In genomic region chr1:39474810-39475209, GRCh38 we compare ENCODE assay signal across 24 cellular contexts. TPM values are rescaled to one million over a fixed set of nuclear protein-coding genes. Genes with fewer than 3 reads are reported as not detected.
A peak's percentile ranks its signal among the peaks of the same experiment; 100 is the strongest.
DNase-seq lines count a peak whose midpoint lies in the region; ATAC-seq, FAIRE-seq and TF ChIP-seq lines count a peak whose summit lies in the region.
"Had no signal": no experiment of that assay in that cellular context is flagged by ENCODE, and none has a peak within 500 bp of the region (broad histone marks: within the 10 kb centered on the region; RNA-seq: fewer than 3 reads in every experiment).

No MANE protein-coding gene starts in this region.

- no peak for DNase-seq in activated T-cell treated with anti-CD3 and anti-CD28 coated beads, Interleukin-2, amount 50 U/mL, for 72 hours
- no peak for DNase-seq in activated T-cell treated with anti-CD3 and anti-CD28 coated beads, Interleukin-2, amount 50 U/mL, for 1 hour
- DNase-seq in astrocyte (ENCODE audit: low read depth), result no peak
- DNase-seq in heart left ventricle, result peak in 4 of 5 donors; percentile 41 to 74 (median 56)
- DNase-seq in pancreas, result no peak
- no peak for DNase-seq in glomerular visceral epithelial cell (ENCODE audit: extremely low spot score)
- no peak for DNase-seq in stimulated activated CD4-positive, alpha-beta T cell treated with anti-CD3 and anti-CD28 coated beads, Interleukin-1b, Interleukin-23, amount 100 ng/mL, for 48 hours
- DNase-seq: CD8-positive, alpha-beta T cell; DMS79; H9; MV-4-11; NCI-H1436 treated with DMSO at 0.1 percent for 48 hours; NCI-H2029 treated with DMSO at 0.1 percent for 48 hours; NCI-H2171 treated with DMSO at 0.1 percent for 48 hours; NCI-H446 treated with DMSO at 0.1 percent for 48 hours; NK-92 treated with Interleukin-12 subunit alpha and Interleukin-12 subunit beta, amount 100 ng/mL, for 24 hours had no signal

- H3K27me3 Mint-ChIP-seq in activated T-cell treated with anti-CD3 and anti-CD28 coated beads, Interleukin-2, amount 50 U/mL, for 72 hours (ENCODE audit: low read depth), result no peaks in the 10 kb centered on the region
- H3K27me3 Mint-ChIP-seq in astrocyte (ENCODE audit: low read depth, unreplicated experiment), result no peaks in the 10 kb centered on the region
- H3K27me3 Mint-ChIP-seq: IgD-negative memory B cell had no signal

- H3K27ac ChIP-seq in astrocyte (ENCODE audit: low read depth, low read length) (no peak overlapping the region), heart left ventricle (peak overlapping the region in 11 of 12 donors; percentile 23 to 75 (median 60)), pancreas (no peak overlapping the region)
- H3K27ac ChIP-seq: BLaER1, HL-60 had no signal

- H3K4me3 Mint-ChIP-seq in activated T-cell treated with anti-CD3 and anti-CD28 coated beads, Interleukin-2, amount 50 U/mL, for 72 hours, result no peak overlapping the region
- H3K4me3 Mint-ChIP-seq in astrocyte (ENCODE audit: unreplicated experiment), result no peak overlapping the region
- H3K4me3 Mint-ChIP-seq: CD8-positive, alpha-beta T cell; H9; IgD-negative memory B cell had no signal

- TF ChIP-seq POLR2A in heart left ventricle (IDR thresholded peaks at IDR 0.05), result no peak

- no peak overlapping the region for H3K4me2 ChIP-seq in astrocyte (ENCODE audit: low read length)
- H3K4me2 ChIP-seq: BLaER1 had no signal

- FAIRE-seq in astrocyte (lab: Jason Lieb, UNC) (no peak), pancreas (lab: Jason Lieb, UNC) (no peak)
- FAIRE-seq: A204.1, D721Med, HTR-8/SVneo had no signal

- intact Hi-C loops in heart left ventricle (cut with DNase I) (loop anchor here in 1 of 10 donors (5.0 kb wide), 1 partner anchor 62 kb away; no protein-coding TSS in a partner anchor), pancreas (cut with DNase I) (no loop called here)

- H3K36me3 Mint-ChIP-seq in activated T-cell treated with anti-CD3 and anti-CD28 coated beads, Interleukin-2, amount 50 U/mL, for 72 hours (ENCODE audit: insufficient read depth in 2 of 2), result peaks cover 5 to 7% of the 10 kb centered on the region in 2 donors
- H3K36me3 Mint-ChIP-seq in astrocyte (ENCODE audit: low read depth, unreplicated experiment), result peaks cover 35% of the 10 kb centered on the region

- no peaks in the 10 kb centered on the region for H3K27me3 ChIP-seq in astrocyte (ENCODE audit: insufficient read depth, low read length)
- no peaks in the 10 kb centered on the region for H3K27me3 ChIP-seq in heart left ventricle
- no peaks in the 10 kb centered on the region for H3K27me3 ChIP-seq in pancreas
- H3K27me3 ChIP-seq: BLaER1 had no signal

- H3K9me3 Mint-ChIP-seq in activated T-cell treated with anti-CD3 and anti-CD28 coated beads, Interleukin-2, amount 50 U/mL, for 72 hours, result no peaks in the 10 kb centered on the region
- H3K9me3 Mint-ChIP-seq in astrocyte (ENCODE audit: unreplicated experiment), result no peaks in the 10 kb centered on the region
- H3K9me3 Mint-ChIP-seq: CD8-positive, alpha-beta T cell; H9; IgD-negative memory B cell had no signal

- 41 to 58% (median 48%) methylated on average over 4 of the region's 4 CpGs for whole genome bisulfite sequencing in heart left ventricle, 4 donors
- 47 to 57% methylated on average over 4 of the region's 4 CpGs for WGBS in pancreas, 2 donors

- H3K36me3 ChIP-seq in astrocyte (ENCODE audit: insufficient read depth, low read length), result peaks cover 45% of the 10 kb centered on the region
- peaks cover 0 to 99% (median 90%) of the 10 kb centered on the region in 9 donors for H3K36me3 ChIP-seq in heart left ventricle
- H3K36me3 ChIP-seq in pancreas, result peaks cover 0 to 23% (median 3%) of the 10 kb centered on the region in 3 donors

- peak overlapping the region; percentile 47 for H3K27ac Mint-ChIP-seq in activated T-cell treated with anti-CD3 and anti-CD28 coated beads, Interleukin-2, amount 50 U/mL, for 72 hours
- peak overlapping the region; percentile 62 for H3K27ac Mint-ChIP-seq in astrocyte (ENCODE audit: unreplicated experiment)

- TF ChIP-seq CTCF in astrocyte (IDR thresholded peaks at IDR 0.05; ENCODE audit: insufficient read depth, low read depth, low read length) (no peak), heart left ventricle (IDR thresholded peaks at IDR 0.05) (no peak), pancreas (IDR thresholded peaks at IDR 0.05) (no peak)

- peaks cover 19% of the 10 kb centered on the region for H4K20me1 ChIP-seq in astrocyte (ENCODE audit: insufficient read depth, low read length)

- no peak overlapping the region for H3K9ac ChIP-seq in astrocyte (ENCODE audit: low read length)
- H3K9ac ChIP-seq: BLaER1 had no signal

- no peaks in the 10 kb centered on the region for H3K4me1 Mint-ChIP-seq in activated T-cell treated with anti-CD3 and anti-CD28 coated beads, Interleukin-2, amount 50 U/mL, for 72 hours (ENCODE audit: low read depth)
- peaks cover 29% of the 10 kb centered on the region for H3K4me1 Mint-ChIP-seq in astrocyte (ENCODE audit: low read depth, unreplicated experiment)
- H3K4me1 Mint-ChIP-seq: H9, IgD-negative memory B cell had no signal

- no peak overlapping the region for H2AFZ ChIP-seq in astrocyte (ENCODE audit: low read depth, low read length)

- H3K4me3 ChIP-seq in astrocyte (ENCODE audit: insufficient read depth, low read depth, low read length) (no peak overlapping the region), heart left ventricle (no peak overlapping the region), pancreas (no peak overlapping the region)
- H3K4me3 ChIP-seq: BLaER1 had no signal

- H3K9me3 ChIP-seq in astrocyte (ENCODE audit: insufficient read depth, low read depth, low read length), result no peaks in the 10 kb centered on the region
- H3K9me3 ChIP-seq in heart left ventricle, result no peaks in the 10 kb centered on the region
- H3K9me3 ChIP-seq in pancreas, result no peaks in the 10 kb centered on the region
- H3K9me3 ChIP-seq: BLaER1 had no signal

- H3K4me1 ChIP-seq in astrocyte (ENCODE audit: insufficient read depth, low read length), result no peaks in the 10 kb centered on the region
- peaks cover 0 to 17% (median 0%) of the 10 kb centered on the region in 12 donors for H3K4me1 ChIP-seq in heart left ventricle
- peaks cover 0 to 3% (median 0%) of the 10 kb centered on the region in 3 donors for H3K4me1 ChIP-seq in pancreas
- H3K4me1 ChIP-seq: BLaER1 had no signal

- no peak for ATAC-seq in activated T-cell treated with anti-CD3 and anti-CD28 coated beads, Interleukin-2, amount 50 U/mL, for 72 hours (replicated peaks in 1 of 2)
- peak; percentile 85 to 92 (median 86) for ATAC-seq in heart left ventricle
- peak in 3 of 4 donors; percentile 22 to 50 (median 46) for ATAC-seq in pancreas
- ATAC-seq in GM21737 (IDR thresholded peaks at IDR 0.05; ENCODE audit: unreplicated experiment), result no peak
- ATAC-seq: CD8-positive, alpha-beta T cell had no signal

- peaks cover 7% of the 10 kb centered on the region for H3K79me2 ChIP-seq in astrocyte (ENCODE audit: insufficient read depth, low read length)

RNA-seq across cellular contexts. Expression of gene BMP8A, which starts 16.6 kb away (rescaled TPM):
- total RNA-seq in activated T-cell treated with anti-CD3 and anti-CD28 coated beads, Interleukin-2, amount 50 U/mL, for 72 hours, result under 1 TPM; 0.35 to 0.38 TPM
- total RNA-seq in astrocyte (0.34 and 0.84 TPM in 2 replicates), heart left ventricle (1 to 10 TPM in 3 of 9 donors, under 1 TPM in 5, not detected in 1; 0.22 to 2.4 (median 0.78) TPM), pancreas (1 to 10 TPM in 5 of 6 donors, under 1 TPM in 1; 0.71 to 6.0 (median 1.7) TPM)
- polyA plus RNA-seq in heart left ventricle (under 1 TPM in 1 of 2 donors, not detected in 1; 0.43 TPM), pancreas (under 1 TPM; 0.26 to 0.38 TPM)
- total RNA-seq: RPMI7951 had no signal

Comparison
In these comparisons a context has a peak if more than half of its experiments do, and no peak if none do; other contexts are left out.
1. ATAC-seq: peak in heart left ventricle (4 of 4) and pancreas (3 of 4); none in activated T-cell treated with anti-CD3 and anti-CD28 coated beads, Interleukin-2, amount 50 U/mL, for 72 hours (0 of 2) and GM21737 (single experiment).
2. DNase-seq: peak in heart left ventricle (4 of 5); none in activated T-cell treated with anti-CD3 and anti-CD28 coated beads, Interleukin-2, amount 50 U/mL, for 72 hours (0 of 2), activated T-cell treated with anti-CD3 and anti-CD28 coated beads, Interleukin-2, amount 50 U/mL, for 1 hour (single experiment), astrocyte (single experiment), pancreas (0 of 6), glomerular visceral epithelial cell (single experiment) and stimulated activated CD4-positive, alpha-beta T cell treated with anti-CD3 and anti-CD28 coated beads, Interleukin-1b, Interleukin-23, amount 100 ng/mL, for 48 hours (single experiment).
3. H3K27ac ChIP-seq: peak in heart left ventricle (11 of 12); none in astrocyte (single experiment) and pancreas (0 of 4).